In genomic region chr5:170536498-170536897, GRCh38 we compare ENCODE assay signal across 1 cellular context.
TF ChIP-seq lines count a peak whose summit lies in the region.

No MANE protein-coding gene starts in this region.

TF ChIP-seq in H1, 55 proteins besides CTCF, POLR2A, EP300 and RAD21 (continued from another document):
- TF ChIP-seq FOSL1 (IDR thresholded peaks at IDR 0.05; ENCODE audit: insufficient read depth, low read depth, low read length) (no peak), GTF2F1 (IDR thresholded peaks at IDR 0.05; ENCODE audit: borderline replicate concordance, low read depth, low read length) (no peak), EZH2 (IDR thresholded peaks at IDR 0.05; ENCODE audit: low read depth, low read length, severe bottlenecking) (no peak)
- TF ChIP-seq, protein P1, sequence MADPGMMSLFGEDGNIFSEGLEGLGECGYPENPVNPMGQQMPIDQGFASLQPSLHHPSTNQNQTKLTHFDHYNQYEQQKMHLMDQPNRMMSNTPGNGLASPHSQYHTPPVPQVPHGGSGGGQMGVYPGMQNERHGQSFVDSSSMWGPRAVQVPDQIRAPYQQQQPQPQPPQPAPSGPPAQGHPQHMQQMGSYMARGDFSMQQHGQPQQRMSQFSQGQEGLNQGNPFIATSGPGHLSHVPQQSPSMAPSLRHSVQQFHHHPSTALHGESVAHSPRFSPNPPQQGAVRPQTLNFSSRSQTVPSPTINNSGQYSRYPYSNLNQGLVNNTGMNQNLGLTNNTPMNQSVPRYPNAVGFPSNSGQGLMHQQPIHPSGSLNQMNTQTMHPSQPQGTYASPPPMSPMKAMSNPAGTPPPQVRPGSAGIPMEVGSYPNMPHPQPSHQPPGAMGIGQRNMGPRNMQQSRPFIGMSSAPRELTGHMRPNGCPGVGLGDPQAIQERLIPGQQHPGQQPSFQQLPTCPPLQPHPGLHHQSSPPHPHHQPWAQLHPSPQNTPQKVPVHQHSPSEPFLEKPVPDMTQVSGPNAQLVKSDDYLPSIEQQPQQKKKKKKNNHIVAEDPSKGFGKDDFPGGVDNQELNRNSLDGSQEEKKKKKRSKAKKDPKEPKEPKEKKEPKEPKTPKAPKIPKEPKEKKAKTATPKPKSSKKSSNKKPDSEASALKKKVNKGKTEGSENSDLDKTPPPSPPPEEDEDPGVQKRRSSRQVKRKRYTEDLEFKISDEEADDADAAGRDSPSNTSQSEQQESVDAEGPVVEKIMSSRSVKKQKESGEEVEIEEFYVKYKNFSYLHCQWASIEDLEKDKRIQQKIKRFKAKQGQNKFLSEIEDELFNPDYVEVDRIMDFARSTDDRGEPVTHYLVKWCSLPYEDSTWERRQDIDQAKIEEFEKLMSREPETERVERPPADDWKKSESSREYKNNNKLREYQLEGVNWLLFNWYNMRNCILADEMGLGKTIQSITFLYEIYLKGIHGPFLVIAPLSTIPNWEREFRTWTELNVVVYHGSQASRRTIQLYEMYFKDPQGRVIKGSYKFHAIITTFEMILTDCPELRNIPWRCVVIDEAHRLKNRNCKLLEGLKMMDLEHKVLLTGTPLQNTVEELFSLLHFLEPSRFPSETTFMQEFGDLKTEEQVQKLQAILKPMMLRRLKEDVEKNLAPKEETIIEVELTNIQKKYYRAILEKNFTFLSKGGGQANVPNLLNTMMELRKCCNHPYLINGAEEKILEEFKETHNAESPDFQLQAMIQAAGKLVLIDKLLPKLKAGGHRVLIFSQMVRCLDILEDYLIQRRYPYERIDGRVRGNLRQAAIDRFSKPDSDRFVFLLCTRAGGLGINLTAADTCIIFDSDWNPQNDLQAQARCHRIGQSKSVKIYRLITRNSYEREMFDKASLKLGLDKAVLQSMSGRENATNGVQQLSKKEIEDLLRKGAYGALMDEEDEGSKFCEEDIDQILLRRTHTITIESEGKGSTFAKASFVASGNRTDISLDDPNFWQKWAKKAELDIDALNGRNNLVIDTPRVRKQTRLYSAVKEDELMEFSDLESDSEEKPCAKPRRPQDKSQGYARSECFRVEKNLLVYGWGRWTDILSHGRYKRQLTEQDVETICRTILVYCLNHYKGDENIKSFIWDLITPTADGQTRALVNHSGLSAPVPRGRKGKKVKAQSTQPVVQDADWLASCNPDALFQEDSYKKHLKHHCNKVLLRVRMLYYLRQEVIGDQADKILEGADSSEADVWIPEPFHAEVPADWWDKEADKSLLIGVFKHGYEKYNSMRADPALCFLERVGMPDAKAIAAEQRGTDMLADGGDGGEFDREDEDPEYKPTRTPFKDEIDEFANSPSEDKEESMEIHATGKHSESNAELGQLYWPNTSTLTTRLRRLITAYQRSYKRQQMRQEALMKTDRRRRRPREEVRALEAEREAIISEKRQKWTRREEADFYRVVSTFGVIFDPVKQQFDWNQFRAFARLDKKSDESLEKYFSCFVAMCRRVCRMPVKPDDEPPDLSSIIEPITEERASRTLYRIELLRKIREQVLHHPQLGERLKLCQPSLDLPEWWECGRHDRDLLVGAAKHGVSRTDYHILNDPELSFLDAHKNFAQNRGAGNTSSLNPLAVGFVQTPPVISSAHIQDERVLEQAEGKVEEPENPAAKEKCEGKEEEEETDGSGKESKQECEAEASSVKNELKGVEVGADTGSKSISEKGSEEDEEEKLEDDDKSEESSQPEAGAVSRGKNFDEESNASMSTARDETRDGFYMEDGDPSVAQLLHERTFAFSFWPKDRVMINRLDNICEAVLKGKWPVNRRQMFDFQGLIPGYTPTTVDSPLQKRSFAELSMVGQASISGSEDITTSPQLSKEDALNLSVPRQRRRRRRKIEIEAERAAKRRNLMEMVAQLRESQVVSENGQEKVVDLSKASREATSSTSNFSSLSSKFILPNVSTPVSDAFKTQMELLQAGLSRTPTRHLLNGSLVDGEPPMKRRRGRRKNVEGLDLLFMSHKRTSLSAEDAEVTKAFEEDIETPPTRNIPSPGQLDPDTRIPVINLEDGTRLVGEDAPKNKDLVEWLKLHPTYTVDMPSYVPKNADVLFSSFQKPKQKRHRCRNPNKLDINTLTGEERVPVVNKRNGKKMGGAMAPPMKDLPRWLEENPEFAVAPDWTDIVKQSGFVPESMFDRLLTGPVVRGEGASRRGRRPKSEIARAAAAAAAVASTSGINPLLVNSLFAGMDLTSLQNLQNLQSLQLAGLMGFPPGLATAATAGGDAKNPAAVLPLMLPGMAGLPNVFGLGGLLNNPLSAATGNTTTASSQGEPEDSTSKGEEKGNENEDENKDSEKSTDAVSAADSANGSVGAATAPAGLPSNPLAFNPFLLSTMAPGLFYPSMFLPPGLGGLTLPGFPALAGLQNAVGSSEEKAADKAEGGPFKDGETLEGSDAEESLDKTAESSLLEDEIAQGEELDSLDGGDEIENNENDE (IDR thresholded peaks at IDR 0.05; ENCODE audit: insufficient replicate concordance, low read length) = no peak
TF ChIP-seq in H1: peak in this region for 0.
